Comparison of ENCODE assay signal across 8 cellular contexts in the genomic region with DNA sequence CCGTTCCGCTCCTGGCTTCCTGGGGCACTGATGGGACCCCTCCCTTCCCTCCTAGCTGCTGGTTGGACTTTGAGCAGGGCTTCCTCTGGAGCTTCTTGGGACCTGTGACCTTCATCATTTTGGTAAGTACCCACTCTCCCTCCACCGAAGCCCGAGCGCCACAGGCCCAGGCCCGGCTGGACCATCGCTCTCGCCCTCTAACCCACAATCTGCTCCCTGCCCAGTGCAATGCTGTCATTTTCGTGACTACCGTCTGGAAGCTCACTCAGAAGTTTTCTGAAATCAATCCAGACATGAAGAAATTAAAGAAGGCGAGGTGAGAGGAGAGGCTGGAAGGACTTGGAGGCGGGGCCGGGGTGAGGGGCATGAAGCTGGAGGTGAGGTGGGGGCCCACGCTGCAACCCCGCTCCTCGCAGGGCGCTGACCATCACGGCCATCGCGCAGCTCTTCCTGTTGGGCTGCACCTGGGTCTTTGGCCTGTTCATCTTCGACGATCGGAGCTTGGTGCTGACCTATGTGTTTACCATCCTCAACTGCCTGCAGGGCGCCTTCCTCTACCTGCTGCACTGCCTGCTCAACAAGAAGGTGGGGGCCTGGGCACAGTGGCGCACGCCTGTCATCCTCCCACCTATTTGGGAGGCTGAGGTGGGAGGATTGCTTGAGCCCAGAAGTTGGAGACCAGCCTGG. TPM values are rescaled to one million over a fixed set of nuclear protein-coding genes. Genes with fewer than 3 reads are reported as not detected.
A peak's percentile ranks its signal among the peaks of the same experiment; 100 is the strongest.
DNase-seq lines count a peak whose midpoint lies in the region; ATAC-seq, FAIRE-seq and TF ChIP-seq lines count a peak whose summit lies in the region.
"Had no signal": no experiment of that assay in that cellular context is flagged by ENCODE, and none has a peak within 500 bp of the region (broad histone marks: within the 10 kb centered on the region; RNA-seq: fewer than 3 reads in every experiment).

No MANE protein-coding gene starts in this region.

- H3K27ac ChIP-seq in PC-9 (no peak overlapping the region), H1 (ENCODE audit: low read depth, low read length) (no peak overlapping the region), skeletal muscle tissue (ENCODE audit: low read depth, low read length) (no peak overlapping the region)

- no TSS peak for BruUV-seq in PC-9 (replicated peaks; lab: Mats Ljungman, UMichigan)

- H2BK15ac ChIP-seq in H1 (ENCODE audit: low read length) = no peak overlapping the region; the same call in 1 of the 2 replicates

- intact Hi-C loops in PC-9 (cut with micrococcal nuclease; ENCODE audit: unreplicated experiment) (loop anchor here (2.0 to 10.0 kb wide), 3 partner anchors 202 to 526 kb away; partner anchors contain the start of genes ADGRL1 and ASF1B), head of caudate nucleus (cut with DNase I) (loop anchor here (5.0 kb wide), 1 partner anchor 269 kb away; the partner anchor contains the start of gene ASF1B)

- H3K9ac ChIP-seq in H1 (replicated peaks in 1 of 4; ENCODE audit: extremely low read depth in 1 of 4, low read depth in 3 of 4, low read length in 3 of 4) (peak overlapping the region in 3 of 4 experiments; percentile 8 to 37 (median 14); a peak in 4 of 7 replicates), skeletal muscle tissue (ENCODE audit: low read depth in 1 of 3, low read length in 3 of 3) (peak overlapping the region in 2 of 3 donors; percentile 32 to 62)

- no peak overlapping the region for H2BK20ac ChIP-seq in H1 (ENCODE audit: low read length)

- 0 out of 2 replicates have a peak, but pooled peaks have one; percentile 25 for TF ChIP-seq CTCF in PC-9 (conservative IDR thresholded peaks at IDR 0.05)
- no peak for TF ChIP-seq CTCF in H1 (IDR thresholded peaks at IDR 0.05; ENCODE audit: control extremely low read depth in 1 of 3, insufficient read depth in 1 of 3, low read depth in 1 of 3, low read length in 3 of 3)

- H4K20me1 ChIP-seq in PC-9 (ENCODE audit: insufficient read depth) (peaks cover 42% of the 10 kb centered on the region), H1 (replicated peaks in 1 of 2; ENCODE audit: control insufficient read depth in 1 of 2, insufficient read depth in 2 of 2, low read length in 2 of 2) (peaks cover 6 to 12% of the 10 kb centered on the region in 2 experiments)

- no peak overlapping the region for H2AK5ac ChIP-seq in H1 (ENCODE audit: low read depth, low read length)

- TF ChIP-seq EP300 in H1 (IDR thresholded peaks at IDR 0.05; ENCODE audit: borderline replicate concordance in 1 of 2, low read depth in 2 of 2, low read length in 2 of 2) = no peak

- DNase-seq in GM12891 (ENCODE audit: insufficient read length, low spot score) (no peak), PC-9 (no peak), H1 (ENCODE audit: low read depth in 1 of 2, low spot score in 2 of 2) (no peak), DMS79 (lab: John Stamatoyannopoulos, UW) (no peak), head of caudate nucleus (no peak)

- no peak overlapping the region for H3K4me3 ChIP-seq in PC-9
- H3K4me3 ChIP-seq in H1 (ENCODE audit: extremely low read depth in 1 of 4, insufficient read depth in 2 of 4, low read depth in 3 of 4, low read length in 4 of 4) = no peak overlapping the region
- H3K4me3 ChIP-seq in skeletal muscle tissue (ENCODE audit: low read length in 3 of 3) = no peak overlapping the region

- peak overlapping the region; percentile 95 for H4K8ac ChIP-seq in H1 (ENCODE audit: extremely low read depth, insufficient read depth, low read length)

- H3K4me1 ChIP-seq in PC-9 (replicated peaks; ENCODE audit: insufficient read depth) = 0 out of 2 replicates have a peak, but pooled peaks cover 10% of the 10 kb centered on the region
- H3K4me1 ChIP-seq in H1 (replicated peaks in 1 of 4; ENCODE audit: control insufficient read depth in 3 of 4, insufficient read depth in 4 of 4, low read length in 3 of 4) = peaks cover 0 to 13% (median 5%) of the 10 kb centered on the region in 4 experiments; a peak in 5 of 7 replicates
- peaks cover 3 to 4% (median 4%) of the 10 kb centered on the region in 3 donors for H3K4me1 ChIP-seq in skeletal muscle tissue (ENCODE audit: control insufficient read depth in 3 of 3, insufficient read depth in 3 of 3, low read length in 3 of 3)

- peaks cover 63% of the 10 kb centered on the region for H3F3A ChIP-seq in PC-9 (ENCODE audit: insufficient read depth, low read depth)

- H2BK12ac ChIP-seq in H1 (ENCODE audit: low read depth, low read length) = no peak overlapping the region

- H3K9me3 ChIP-seq in PC-9 (ENCODE audit: insufficient read depth, low read depth) = no peaks in the 10 kb centered on the region
- no peaks in the 10 kb centered on the region for H3K9me3 ChIP-seq in H1 (ENCODE audit: insufficient read depth in 2 of 2, low read depth in 1 of 2, low read length in 1 of 2)
- no peaks in the 10 kb centered on the region for H3K9me3 ChIP-seq in skeletal muscle tissue (ENCODE audit: control insufficient read depth in 3 of 3, low read length in 3 of 3)

- no peak overlapping the region for H3K56ac ChIP-seq in H1 (replicated peaks; ENCODE audit: insufficient read length, low read depth, low read length)

- H4K5ac ChIP-seq in H1 (ENCODE audit: insufficient read length, low read depth, low read length) = peak overlapping the region; percentile 71

- H3K79me2 ChIP-seq in PC-9 (ENCODE audit: low read depth) = peaks cover 4% of the 10 kb centered on the region
- peaks cover 0 to 2% of the 10 kb centered on the region in 2 experiments; a peak in 1 of 4 replicates for H3K79me2 ChIP-seq in H1 (ENCODE audit: control insufficient read depth in 1 of 2, insufficient read depth in 2 of 2, low read length in 2 of 2)

- peaks cover 4% of the 10 kb centered on the region; the same call in 1 of the 2 replicates for H3K23me2 ChIP-seq in H1 (ENCODE audit: low read depth, low read length)

- no peak overlapping the region for H3K23ac ChIP-seq in H1 (ENCODE audit: insufficient read length)

- peak overlapping the region; percentile 95 for H3K18ac ChIP-seq in H1 (ENCODE audit: extremely low read depth, low read length)

- no peak overlapping the region for H2BK120ac ChIP-seq in H1 (replicated peaks; ENCODE audit: low read depth, low read length)

- 0 out of 2 replicates have a peak, but pooled peaks have one; percentile 20 for TF ChIP-seq POLR2A in GM12891 (IDR thresholded peaks at IDR 0.05; ENCODE audit: low read depth, low read length)
- TF ChIP-seq POLR2A in H1 (IDR thresholded peaks at IDR 0.05; ENCODE audit: control extremely low read depth in 1 of 2, low read depth in 2 of 2, low read length in 2 of 2) = no peak

- H3K36me3 ChIP-seq in PC-9 (ENCODE audit: low read depth) = peaks cover 21% of the 10 kb centered on the region
- peaks cover 38 to 46% (median 43%) of the 10 kb centered on the region in 4 experiments for H3K36me3 ChIP-seq in H1 (ENCODE audit: control insufficient read depth in 2 of 4, insufficient read depth in 4 of 4, low read length in 3 of 4)
- H3K36me3 ChIP-seq in skeletal muscle tissue (ENCODE audit: control insufficient read depth in 3 of 3, insufficient read depth in 3 of 3, low read length in 3 of 3) = peaks cover 67 to 72% (median 67%) of the 10 kb centered on the region in 3 donors

- CTCF ChIA-PET in PC-9 (lab: Charles Lee) = interaction anchor here (1.0 to 1.4 kb wide), 3 partner anchors 40 to 270 kb away, joined by 3 to 6 read pairs (median 5); partner anchors contain the start of gene ASF1B
- CTCF ChIA-PET in H1 (lab: Charles Lee; ENCODE audit: partially characterized antibody) = interaction anchor here (0.8 to 9.1 kb wide), 39 partner anchors 8 to 638 kb away, joined by 3 to 114 read pairs (median 5); partner anchors contain the start of gene ADGRE5

- H2AFZ ChIP-seq in PC-9 = no peak overlapping the region
- peak overlapping the region; percentile 52; the same call in 1 of the 2 replicates for H2AFZ ChIP-seq in H1 (ENCODE audit: low read length)

- no peak for ATAC-seq in HG02885 (IDR thresholded peaks at IDR 0.05; ENCODE audit: poor library complexity, unreplicated experiment)

- no peak overlapping the region for H3K14ac ChIP-seq in H1 (ENCODE audit: insufficient read length)

- FAIRE-seq in GM12891 (lab: Jason Lieb, UNC) (no peak), H1 (lab: Jason Lieb, UNC) (no peak)
- FAIRE-seq: kidney had no signal

- peak overlapping the region; percentile 87 for H2BK5ac ChIP-seq in H1 (ENCODE audit: low read depth, low read length)

- no peaks in the 10 kb centered on the region; the same call in 1 of the 2 replicates for H3K79me1 ChIP-seq in H1 (ENCODE audit: low read depth, low read length)

- H3K27me3 ChIP-seq in PC-9 (ENCODE audit: insufficient read depth, low read depth) (no peaks in the 10 kb centered on the region), H1 (replicated peaks in 1 of 4; ENCODE audit: control insufficient read depth in 3 of 4, extremely low read depth in 1 of 4, insufficient read depth in 3 of 4, low read length in 3 of 4) (no peaks in the 10 kb centered on the region), skeletal muscle tissue (ENCODE audit: control insufficient read depth in 3 of 3, insufficient read depth in 3 of 3, low read length in 3 of 3) (no peaks in the 10 kb centered on the region)

- H3K4ac ChIP-seq in H1 (replicated peaks; ENCODE audit: insufficient read length, low read depth, low read length) = no peak overlapping the region

- no peaks in the 10 kb centered on the region for H3K9me2 ChIP-seq in PC-9 (ENCODE audit: insufficient read depth)

- no peak for TF ChIP-seq RAD21 in H1 (IDR thresholded peaks at IDR 0.05 in 1 of 2, conservative IDR thresholded peaks at IDR 0.05 in 1 of 2; ENCODE audit: low read depth in 2 of 2, low read length in 2 of 2)

- H3K4me2 ChIP-seq in PC-9 (no peak overlapping the region), H1 (ENCODE audit: insufficient read depth in 1 of 2, low read depth in 2 of 2, low read length in 2 of 2) (peak overlapping the region in 1 of 2 experiments; percentile 49; a peak in 2 of 4 replicates)

- POLR2A ChIA-PET in PC-9 (lab: Charles Lee; ENCODE audit: unreplicated experiment) (interaction anchor here (0.6 kb wide), 1 partner anchor 612 kb away, joined by 4 read pairs; no protein-coding TSS in a partner anchor), H1 (lab: Charles Lee; ENCODE audit: partially characterized antibody) (interaction anchor here (0.7 to 3.9 kb wide), 17 partner anchors 9 to 301 kb away, joined by 3 to 33 read pairs (median 7); partner anchors contain the start of genes ADGRE5, ASF1B and PKN1)

- 93% methylated on average over 25 of the region's 26 CpGs; no CpG with 5 or more reads in 1 of the 2 experiments for WGBS in H1 (ENCODE audit: extremely low coverage in 1 of 2, insufficient coverage in 1 of 2, insufficient read length in 1 of 2, insufficient replicate concordance in 2 of 2, low coverage in 1 of 2, low lambda C conversion rate in 2 of 2, missing lambda C conversion rate in 1 of 2), 2 experiments

- H4K91ac ChIP-seq in H1 (replicated peaks; ENCODE audit: insufficient read length, low read length) = peak overlapping the region; percentile 91

RNA-seq across cellular contexts. Expression of gene DDX39A, which starts 12.4 kb away (rescaled TPM):
- polyA plus RNA-seq in GM12891 (2012; ENCODE audit: low read depth, missing spikeins) = 153 TPM
- total RNA-seq in PC-9 (2021) (66.5 and 67.4 TPM in 2 replicates), skeletal muscle tissue (24.5 TPM)
- total RNA-seq in H1 (2021; fragmentation: NEBNext Ultra II Directional; extraction: Animal tissue kit (Norgen Biotek cat#: 25700)) = 124 and 139 TPM in 2 replicates
- 139 and 161 TPM in 2 replicates for polyA plus RNA-seq in H1 (2011; rRNA removed)
- polyA plus RNA-seq in H1 (2011; cell fraction: cytosol; rRNA removed) = 140 TPM
- polyA plus RNA-seq in H1 (2011; cell fraction: nucleus; rRNA removed) = 516 TPM
- 146 to 179 TPM (median 162 TPM) in 4 replicates for polyA plus RNA-seq in H1 (2012, experiment 1 of 2)
- polyA plus RNA-seq in H1 (2012, experiment 2 of 2) = 209 TPM
- polyA plus RNA-seq in H1 (2013, experiment 1 of 2) = 111 TPM
- 106 TPM for polyA plus RNA-seq in H1 (2013, experiment 2 of 2)
- 58.7 and 78.7 TPM in 2 replicates for polyA minus RNA-seq in H1 (2011; rRNA and poly(A)+ RNA removed)
- 49.8 TPM for polyA minus RNA-seq in H1 (2011; cell fraction: cytosol; rRNA and poly(A)+ RNA removed)
- 87.6 TPM for polyA minus RNA-seq in H1 (2011; cell fraction: nucleus; rRNA and poly(A)+ RNA removed)

RNA-seq across cellular contexts. Expression of gene ADGRE5, which starts 25.5 kb away (rescaled TPM):
- polyA plus RNA-seq in GM12891 (2012; ENCODE audit: low read depth, missing spikeins) = 59.8 TPM
- 61.1 and 68.2 TPM in 2 replicates for total RNA-seq in PC-9 (2021)
- total RNA-seq in H1 (2021; fragmentation: NEBNext Ultra II Directional; extraction: Animal tissue kit (Norgen Biotek cat#: 25700)) = 3.0 and 3.6 TPM in 2 replicates
- polyA plus RNA-seq in H1 (2011; rRNA removed) = 1.6 and 2.3 TPM in 2 replicates
- 1.0 TPM for polyA plus RNA-seq in H1 (2011; cell fraction: cytosol; rRNA removed)
- polyA plus RNA-seq in H1 (2011; cell fraction: nucleus; rRNA removed) = 3.0 TPM
- 1.3 to 2.2 TPM (median 1.8 TPM) in 4 replicates for polyA plus RNA-seq in H1 (2012, experiment 1 of 2)
- polyA plus RNA-seq in H1 (2012, experiment 2 of 2) = 1.4 TPM
- 3.1 TPM for polyA plus RNA-seq in H1 (2013, experiment 1 of 2)
- polyA plus RNA-seq in H1 (2013, experiment 2 of 2) = 3.2 TPM
- 2.7 and 3.4 TPM in 2 replicates for polyA minus RNA-seq in H1 (2011; rRNA and poly(A)+ RNA removed)
- 1.8 TPM for polyA minus RNA-seq in H1 (2011; cell fraction: cytosol; rRNA and poly(A)+ RNA removed)
- polyA minus RNA-seq in H1 (2011; cell fraction: nucleus; rRNA and poly(A)+ RNA removed) = 4.2 TPM
- 32.4 TPM for total RNA-seq in skeletal muscle tissue

RNA-seq across cellular contexts. Expression of gene PKN1, which starts 26.3 kb away (rescaled TPM):
- 77.0 TPM for polyA plus RNA-seq in GM12891 (2012; ENCODE audit: low read depth, missing spikeins)
- total RNA-seq in PC-9 (2021) (257 and 417 TPM in 2 replicates), skeletal muscle tissue (57.9 TPM)
- 161 and 162 TPM in 2 replicates for total RNA-seq in H1 (2021; fragmentation: NEBNext Ultra II Directional; extraction: Animal tissue kit (Norgen Biotek cat#: 25700))
- 65.2 and 109 TPM in 2 replicates for polyA plus RNA-seq in H1 (2011; rRNA removed)
- polyA plus RNA-seq in H1 (2011; cell fraction: cytosol; rRNA removed) = 92.4 TPM
- polyA plus RNA-seq in H1 (2011; cell fraction: nucleus; rRNA removed) = 132 TPM
- 67.4 to 133 TPM (median 113 TPM) in 4 replicates for polyA plus RNA-seq in H1 (2012, experiment 1 of 2)
- polyA plus RNA-seq in H1 (2012, experiment 2 of 2) = 113 TPM
- polyA plus RNA-seq in H1 (2013, experiment 1 of 2) = 63.9 TPM
- polyA plus RNA-seq in H1 (2013, experiment 2 of 2) = 65.4 TPM
- polyA minus RNA-seq in H1 (2011; rRNA and poly(A)+ RNA removed) = 60.2 and 108 TPM in 2 replicates
- 91.2 TPM for polyA minus RNA-seq in H1 (2011; cell fraction: cytosol; rRNA and poly(A)+ RNA removed)
- 50.4 TPM for polyA minus RNA-seq in H1 (2011; cell fraction: nucleus; rRNA and poly(A)+ RNA removed)
